ENCODE assay signal across 8 cellular contexts in genomic region chr10:102065561-102066420, GRCh38. TPM values are rescaled to one million over a fixed set of nuclear protein-coding genes. Genes with fewer than 3 reads are reported as not detected.
DNase-seq lines count a peak whose midpoint lies in the region; ATAC-seq and TF ChIP-seq lines count a peak whose summit lies in the region.

No MANE protein-coding gene starts in this region.

- H3K36me3 ChIP-seq in duodenal mucosa (ENCODE audit: control insufficient read depth in 1 of 2, insufficient read depth in 2 of 2, low read length in 2 of 2) = peaks cover 0 to 4% of the 10 kb centered on the region in 2 donors
- H3K36me3 ChIP-seq in tibial artery = peaks cover 0 to 37% (median 21%) of the 10 kb centered on the region in 3 donors

- peak overlapping the region; percentile 83 to 89 for H3K9ac ChIP-seq in duodenal mucosa (ENCODE audit: low read depth in 1 of 2, low read length in 2 of 2)

- intact Hi-C loops in tibial artery (cut with DNase I; ENCODE audit: low total_unique reads) = no loop called here

- peak overlapping the region; percentile 98 for H3K27ac ChIP-seq in C4-2B
- peak overlapping the region; percentile 86 for H3K27ac ChIP-seq in duodenal mucosa (ENCODE audit: low read depth, low read length)
- H3K27ac ChIP-seq in tibial artery = peak overlapping the region; percentile 89 to 91

- no peaks in the 10 kb centered on the region for H3K27me3 ChIP-seq in duodenal mucosa (ENCODE audit: control insufficient read depth in 1 of 2, insufficient read depth in 2 of 2, low read length in 2 of 2)
- H3K27me3 ChIP-seq in tibial artery = no peaks in the 10 kb centered on the region

- TF ChIP-seq CTCF in C4-2B (conservative IDR thresholded peaks at IDR 0.05) = no peak; the same call in 1 of the 2 replicates
- no peak for TF ChIP-seq CTCF in tibial artery (IDR thresholded peaks at IDR 0.05)

- H3K9me3 ChIP-seq in duodenal mucosa (ENCODE audit: control insufficient read depth in 1 of 2, low read length in 2 of 2) (no peaks in the 10 kb centered on the region), tibial artery (no peaks in the 10 kb centered on the region)

- DNase-seq in T-helper 9 cell (peak; percentile 10), lung microvascular endothelial cell (ENCODE audit: low read depth in 2 of 2) (peak; percentile 43 to 63), tibial artery (peak; percentile 20 to 71), ureter (ENCODE audit: low spot score) (no peak)

- ATAC-seq in GM19035 (IDR thresholded peaks at IDR 0.05; ENCODE audit: unreplicated experiment) (peak; percentile 30), HG03175 (IDR thresholded peaks at IDR 0.05; ENCODE audit: unreplicated experiment) (peak; percentile 31)

- H3K4me3 ChIP-seq in duodenal mucosa (ENCODE audit: low read depth in 1 of 2, low read length in 2 of 2) (peak overlapping the region; percentile 84 to 92), tibial artery (peak overlapping the region; percentile 78 to 90)

- H3K4me1 ChIP-seq in duodenal mucosa (ENCODE audit: control insufficient read depth in 1 of 2, insufficient read depth in 2 of 2, low read length in 2 of 2) = peaks cover 29 to 33% of the 10 kb centered on the region in 2 donors
- peaks cover 12 to 37% (median 29%) of the 10 kb centered on the region in 4 donors for H3K4me1 ChIP-seq in tibial artery

RNA-seq across cellular contexts. Expression of gene HPS6, which starts 0.6 kb away (rescaled TPM):
- 22.7 and 31.5 TPM in 2 replicates for total RNA-seq in lung microvascular endothelial cell
- total RNA-seq in ureter = 16.0 TPM

RNA-seq across cellular contexts. Expression of gene ARMH3, which starts 9.8 kb away (rescaled TPM):
- total RNA-seq in lung microvascular endothelial cell = 4.1 and 4.8 TPM in 2 replicates
- 26.5 TPM for total RNA-seq in ureter

RNA-seq across cellular contexts. Expression of gene LDB1, which starts 54.4 kb away (rescaled TPM):
- total RNA-seq in lung microvascular endothelial cell = 31.4 and 41.1 TPM in 2 replicates
- 82.4 TPM for total RNA-seq in ureter
